In the genomic region with DNA sequence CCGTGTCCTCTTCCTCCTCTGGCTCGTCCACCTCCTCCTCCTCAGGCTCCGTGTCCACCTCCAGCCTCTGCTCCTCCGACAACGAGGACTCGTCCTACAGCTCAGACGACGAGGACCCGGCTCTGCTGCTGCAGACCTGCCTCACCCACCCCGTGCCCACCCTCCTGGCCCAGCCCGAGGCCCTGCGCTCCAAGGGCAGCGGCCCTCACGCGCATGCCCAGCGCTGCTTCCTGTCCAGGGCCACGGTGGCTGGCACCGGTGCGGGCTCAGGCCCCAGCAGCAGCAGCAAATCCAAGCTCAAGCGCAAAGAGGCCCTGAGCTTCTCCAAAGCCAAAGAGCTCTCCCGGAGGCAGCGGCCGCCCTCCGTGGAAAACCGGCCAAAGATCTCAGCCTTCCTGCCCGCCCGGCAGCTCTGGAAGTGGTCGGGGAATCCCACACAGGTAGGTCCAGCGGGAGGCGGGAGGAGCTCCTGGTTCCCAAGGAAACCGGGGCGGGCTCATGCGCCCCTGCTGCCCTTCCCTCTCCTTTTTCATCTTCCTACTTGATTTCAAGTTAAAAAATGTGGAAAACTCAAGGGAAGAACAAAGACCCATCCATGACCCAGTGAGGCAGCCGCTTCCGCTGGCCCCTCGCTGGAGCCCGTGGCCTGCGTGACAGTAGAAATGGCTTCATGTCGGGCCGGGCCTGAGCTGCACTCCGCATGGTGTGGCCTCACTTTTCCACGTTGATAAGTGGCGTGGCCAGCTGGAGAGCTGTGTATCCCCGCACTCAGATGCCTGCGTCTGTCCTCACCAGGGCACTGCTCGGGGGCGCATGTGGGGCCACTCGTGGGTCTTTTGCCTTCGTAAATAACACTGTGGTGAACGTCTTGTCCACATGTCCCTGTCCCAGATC, we compare ENCODE assay signal across 26 cellular contexts.
"Had no signal": no experiment of that assay in that cellular context is flagged by ENCODE, and none has a peak within 500 bp of the region (broad histone marks: within the 10 kb centered on the region; RNA-seq: fewer than 3 reads in every experiment).

No MANE protein-coding gene starts in this region.

- H3K4me1 ChIP-seq: ascending aorta, pancreas, prostate gland, suprapubic skin, tibial artery had no signal

- DNase-seq: activated CD4-positive, alpha-beta memory T cell treated with anti-CD3 and anti-CD28 coated beads for 36 hours; activated CD4-positive, alpha-beta T cell treated with anti-CD3 and anti-CD28 coated beads, Interleukin-2, amount 10 ng/mL, durations not matched to agents 24 days and 14 days; activated CD4-positive, CD25-positive, alpha-beta regulatory T cell treated with anti-CD3 and anti-CD28 coated beads, Interleukin-2, amount 50 U/mL, for 72 hours; activated CD8-positive, alpha-beta memory T cell treated with anti-CD3 and anti-CD28 coated beads, Interleukin-2, amount 50 U/mL, for 4 hours; activated gamma-delta T cell; activated naive CD4-positive, alpha-beta T cell treated with anti-CD3 and anti-CD28 coated beads, Interleukin-2, amount 10 ng/mL, durations not matched to agents 7 days and 5 days; activated naive CD8-positive, alpha-beta T cell treated with anti-CD3 and anti-CD28 coated beads, Interleukin-2, amount 10 ng/mL, durations not matched to agents 7 days and 5 days; activated T-cell treated with anti-CD3 and anti-CD28 coated beads, Interleukin-2, amount 50 U/mL, for 1 hour; endodermal cell; foreskin fibroblast; head of caudate nucleus; hippocampal formation; naive B cell; nephron progenitor cell; nucleus accumbens; pancreas; retina; stimulated activated CD4-positive, alpha-beta T cell treated with anti-CD3 and anti-CD28 coated beads, Interleukin-4, amount 100 ng/mL, for 4 hours; stimulated activated CD8-positive, alpha-beta memory T cell treated with anti-CD3 and anti-CD28 coated beads, Interleukin-4, amount 100 ng/mL, for 48 hours; T-helper 9 cell; tibial artery; WERI-Rb-1 had no signal

- H3K4me3 ChIP-seq: ascending aorta, pancreas, prostate gland, skin epidermis, suprapubic skin, tibial artery had no signal

- H3K27ac ChIP-seq: ascending aorta, pancreas, prostate gland, skin epidermis, suprapubic skin, tibial artery, WERI-Rb-1 had no signal

- H3K36me3 ChIP-seq: pancreas had no signal

- H3K27me3 ChIP-seq: ascending aorta, pancreas, suprapubic skin, tibial artery had no signal

- H3K9me3 ChIP-seq: ascending aorta, pancreas, prostate gland, suprapubic skin, tibial artery had no signal
